18 cellular contexts compared by ENCODE assay signal in the genomic region with DNA sequence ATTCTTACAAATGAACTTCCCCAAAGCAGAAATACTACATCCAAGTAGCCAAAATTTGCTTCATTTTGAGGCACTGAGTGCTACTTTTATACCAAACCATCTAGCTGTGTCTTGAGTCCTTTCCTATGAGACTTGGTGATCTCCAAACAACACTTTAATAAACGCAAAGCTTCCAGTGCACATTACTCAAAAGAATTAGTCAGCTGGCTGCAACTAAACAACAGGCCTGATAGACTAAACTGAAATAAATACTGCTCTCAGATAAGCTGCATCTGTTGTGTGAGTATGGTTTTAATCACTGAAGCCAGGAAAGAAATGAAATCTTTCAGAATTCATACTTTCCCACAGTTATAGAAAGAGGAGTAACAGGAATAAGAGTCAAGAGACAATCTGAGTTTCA.
DNase-seq lines count a peak whose midpoint lies in the region; ATAC-seq, FAIRE-seq and TF ChIP-seq lines count a peak whose summit lies in the region.
"Had no signal": no experiment of that assay in that cellular context is flagged by ENCODE, and none has a peak within 500 bp of the region (broad histone marks: within the 10 kb centered on the region; RNA-seq: fewer than 3 reads in every experiment).

No MANE protein-coding gene starts in this region.

- peaks cover 45% of the 10 kb centered on the region for H3K36me3 Mint-ChIP-seq in chondrocyte (ENCODE audit: low read depth)
- no peaks in the 10 kb centered on the region for H3K36me3 Mint-ChIP-seq in CD8-positive, alpha-beta memory T cell

- H3K27me3 ChIP-seq in right cardiac atrium (ENCODE audit: control insufficient read depth, insufficient read depth) (no peaks in the 10 kb centered on the region), thoracic aorta (replicated peaks; ENCODE audit: insufficient read depth) (no peaks in the 10 kb centered on the region), dorsolateral prefrontal cortex (no peaks in the 10 kb centered on the region)
- H3K27me3 ChIP-seq in CD8-positive, alpha-beta memory T cell (ENCODE audit: insufficient read depth, low read length, poor library complexity, severe bottlenecking): no peaks in the 10 kb centered on the region

- no peak for FAIRE-seq in H54 (lab: Jason Lieb, UNC)
- FAIRE-seq: endothelial cell of umbilical vein, GM12878 had no signal

- peak; percentile 58 to 72 for ATAC-seq in right cardiac atrium
- no peak for ATAC-seq in thoracic aorta (ENCODE audit: insufficient number of reproducible peaks, low FRiP score, low read depth)
- ATAC-seq in GM19023 (IDR thresholded peaks at IDR 0.05; ENCODE audit: unreplicated experiment): no peak
- ATAC-seq: activated CD8-positive, alpha-beta T cell treated with anti-CD3 and anti-CD28 coated beads for 36 hours; GM12878 had no signal

- TF ChIP-seq CTCF in chondrocyte (IDR thresholded peaks at IDR 0.05): no peak
- TF ChIP-seq CTCF in thoracic aorta (IDR thresholded peaks at IDR 0.05): no peak
- TF ChIP-seq CTCF in dorsolateral prefrontal cortex (IDR thresholded peaks at IDR 0.05 in 54 of 56, conservative IDR thresholded peaks at IDR 0.05 in 2 of 56; ENCODE audit: low read depth in 1 of 56, partially characterized antibody in 56 of 56): no peak

- no peak overlapping the region for H3K4me3 Mint-ChIP-seq in chondrocyte (ENCODE audit: unreplicated experiment)
- no peak overlapping the region for H3K4me3 Mint-ChIP-seq in CD8-positive, alpha-beta memory T cell
- H3K4me3 Mint-ChIP-seq: activated CD8-positive, alpha-beta T cell treated with anti-CD3 and anti-CD28 coated beads for 36 hours; activated T-helper 1 cell treated with anti-CD3 and anti-CD28 coated beads, Interleukin-12 subunit alpha, Interleukin-12 subunit beta, Interleukin-2, Interleukin-4 antibody, amounts not matched to agents 30 ng/mL and 10 ng/mL and 1 ng/mL, durations not matched to agents 14 hours and 24 hours and 36 hours had no signal

- intact Hi-C loops in right cardiac atrium (cut with DNase I) (no loop called here), dorsolateral prefrontal cortex (cut with DNase I) (no loop called here)

- H3K4me3 ChIP-seq in right cardiac atrium (ENCODE audit: low read length) (no peak overlapping the region), thoracic aorta (no peak overlapping the region), dorsolateral prefrontal cortex (no peak overlapping the region)
- no peak overlapping the region for H3K4me3 ChIP-seq in CD8-positive, alpha-beta memory T cell (ENCODE audit: low read length)
- H3K4me3 ChIP-seq: GM12878 had no signal

- no peaks in the 10 kb centered on the region for H3K4me1 ChIP-seq in right cardiac atrium (ENCODE audit: control insufficient read depth, insufficient read depth, low read length)
- peaks cover 6 to 54% of the 10 kb centered on the region in 2 donors for H3K4me1 ChIP-seq in thoracic aorta (ENCODE audit: control insufficient read depth in 1 of 2, low read depth in 2 of 2)
- no peaks in the 10 kb centered on the region for H3K4me1 ChIP-seq in CD8-positive, alpha-beta memory T cell (ENCODE audit: insufficient read depth, low read length)

- H3K36me3 ChIP-seq in thoracic aorta: peaks cover 8% of the 10 kb centered on the region
- H3K36me3 ChIP-seq in CD8-positive, alpha-beta memory T cell (ENCODE audit: insufficient read depth, low read length): no peaks in the 10 kb centered on the region

- WGBS in right cardiac atrium: 57% methylated on average over 1 of the region's 1 CpG

- H3K9me3 ChIP-seq in right cardiac atrium (ENCODE audit: control insufficient read depth, low read length) (no peaks in the 10 kb centered on the region), thoracic aorta (no peaks in the 10 kb centered on the region)
- H3K9me3 ChIP-seq in CD8-positive, alpha-beta memory T cell (ENCODE audit: low read length): no peaks in the 10 kb centered on the region

- peaks cover 24% of the 10 kb centered on the region for H3K4me1 Mint-ChIP-seq in chondrocyte (ENCODE audit: low read depth)
- H3K4me1 Mint-ChIP-seq in CD8-positive, alpha-beta memory T cell: no peaks in the 10 kb centered on the region

- H3K27ac ChIP-seq in right cardiac atrium (ENCODE audit: low read length) (no peak overlapping the region), thoracic aorta (peak overlapping the region; percentile 50 to 75), dorsolateral prefrontal cortex (no peak overlapping the region)
- no peak overlapping the region for H3K27ac ChIP-seq in CD8-positive, alpha-beta memory T cell (ENCODE audit: low read depth, low read length)

- no peaks in the 10 kb centered on the region for H3K27me3 Mint-ChIP-seq in chondrocyte (ENCODE audit: low read depth)
- peaks cover 0 to 3% of the 10 kb centered on the region in 2 donors for H3K27me3 Mint-ChIP-seq in CD8-positive, alpha-beta memory T cell
- H3K27me3 Mint-ChIP-seq: activated CD8-positive, alpha-beta T cell treated with anti-CD3 and anti-CD28 coated beads for 36 hours had no signal

- DNase-seq in LHCN-M2 (ENCODE audit: low read depth): peak; percentile 83
- no peak for DNase-seq in chondrocyte (ENCODE audit: low spot score)
- no peak for DNase-seq in right cardiac atrium
- DNase-seq in thoracic aorta (ENCODE audit: low spot score): no peak
- DNase-seq in CD8-positive, alpha-beta memory T cell: no peak
- DNase-seq in dorsolateral prefrontal cortex: no peak
- no peak for DNase-seq in H54 (ENCODE audit: insufficient read length, low spot score)
- DNase-seq: activated CD8-positive, alpha-beta T cell treated with anti-CD3 and anti-CD28 coated beads for 36 hours; caudate nucleus; hypothalamus; NCI-H1417; NCI-H446; stimulated activated CD4-positive, alpha-beta T cell treated with anti-CD3 and anti-CD28 coated beads, Interleukin-4, amount 100 ng/mL, for 1 hour; trophoblast cell had no signal

- H3K9me3 Mint-ChIP-seq in chondrocyte (ENCODE audit: low read depth): no peaks in the 10 kb centered on the region
- H3K9me3 Mint-ChIP-seq in CD8-positive, alpha-beta memory T cell: no peaks in the 10 kb centered on the region
- H3K9me3 Mint-ChIP-seq: activated CD8-positive, alpha-beta T cell treated with anti-CD3 and anti-CD28 coated beads for 36 hours; activated T-helper 1 cell treated with anti-CD3 and anti-CD28 coated beads, Interleukin-12 subunit alpha, Interleukin-12 subunit beta, Interleukin-2, Interleukin-4 antibody, amounts not matched to agents 30 ng/mL and 10 ng/mL and 1 ng/mL, durations not matched to agents 14 hours and 24 hours and 36 hours had no signal

- peak overlapping the region; percentile 1 for H3K27ac Mint-ChIP-seq in chondrocyte (ENCODE audit: unreplicated experiment)
- H3K27ac Mint-ChIP-seq in CD8-positive, alpha-beta memory T cell: no peak overlapping the region
- H3K27ac Mint-ChIP-seq: activated CD8-positive, alpha-beta T cell treated with anti-CD3 and anti-CD28 coated beads for 36 hours; activated T-helper 1 cell treated with anti-CD3 and anti-CD28 coated beads, Interleukin-12 subunit alpha, Interleukin-12 subunit beta, Interleukin-2, Interleukin-4 antibody, amounts not matched to agents 30 ng/mL and 10 ng/mL and 1 ng/mL, durations not matched to agents 14 hours and 24 hours and 36 hours had no signal

- TF ChIP-seq POLR2A in H54 (IDR thresholded peaks at IDR 0.05; ENCODE audit: low read depth, low read length): no peak

- CTCF ChIA-PET in CD8-positive, alpha-beta memory T cell (lab: Charles Lee): no interaction called here

- POLR2A ChIA-PET in CD8-positive, alpha-beta memory T cell (lab: Charles Lee): no interaction called here

Comparison
In these comparisons a context has a peak if more than half of its experiments do, and no peak if none do; other contexts are left out.
1. ATAC-seq: peak in right cardiac atrium (2 of 2); none in thoracic aorta (single experiment) and GM19023 (single experiment).
2. H3K27ac ChIP-seq: peak in thoracic aorta (2 of 2); none in right cardiac atrium (single experiment), CD8-positive, alpha-beta memory T cell (single experiment) and dorsolateral prefrontal cortex (0 of 59).